Comparison of ENCODE assay signal across 8 cellular contexts in genomic region chr21:44938976-44939531, GRCh38. TPM values are rescaled to one million over a fixed set of nuclear protein-coding genes. Genes with fewer than 3 reads are reported as not detected.
A peak's percentile ranks its signal among the peaks of the same experiment; 100 is the strongest.
DNase-seq lines count a peak whose midpoint lies in the region; ATAC-seq and TF ChIP-seq lines count a peak whose summit lies in the region.

No MANE protein-coding gene starts in this region.

- H3K79me2 ChIP-seq in fibroblast of lung (ENCODE audit: control insufficient read depth, insufficient read depth, low read length): peaks cover 23% of the 10 kb centered on the region
- peaks cover 7% of the 10 kb centered on the region for H3K79me2 ChIP-seq in trophoblast cell (ENCODE audit: control insufficient read depth, insufficient read depth, low read length, poor library complexity)

- peaks cover 0 to 4% (median 0%) of the 10 kb centered on the region in 3 donors for H3K36me3 ChIP-seq in Peyer's patch
- no peaks in the 10 kb centered on the region for H3K36me3 ChIP-seq in fibroblast of lung (ENCODE audit: control insufficient read depth, insufficient read depth, low read length)
- H3K36me3 ChIP-seq in trophoblast cell (ENCODE audit: control insufficient read depth in 1 of 2, insufficient read depth in 2 of 2, low read length in 2 of 2): peaks cover 11 to 13% of the 10 kb centered on the region in 2 experiments

- intact Hi-C loops in Calu3 (cut with micrococcal nuclease; ENCODE audit: unreplicated experiment): loop anchor here (10.0 kb wide), 1 partner anchor 134 kb away; the partner anchor contains the start of gene UBE2G2

- H4K20me1 ChIP-seq in fibroblast of lung (ENCODE audit: control insufficient read depth, extremely low read depth, insufficient read depth, low read length): no peaks in the 10 kb centered on the region

- TF ChIP-seq CTCF in Calu3 (IDR thresholded peaks at IDR 0.05; ENCODE audit: unreplicated experiment) (no peak), Peyer's patch (IDR thresholded peaks at IDR 0.05) (no peak), fibroblast of lung (conservative IDR thresholded peaks at IDR 0.05 in 1 of 2, IDR thresholded peaks at IDR 0.05 in 1 of 2; ENCODE audit: low read depth in 1 of 2, low read length in 2 of 2) (no peak)

- H3K4me1 ChIP-seq in Peyer's patch (peaks cover 0 to 26% (median 4%) of the 10 kb centered on the region in 4 donors), fibroblast of lung (ENCODE audit: control insufficient read depth, extremely low read depth, insufficient read depth, low read length) (peaks cover 2% of the 10 kb centered on the region), trophoblast cell (ENCODE audit: control insufficient read depth in 1 of 2, insufficient read depth in 2 of 2, low read length in 2 of 2) (peaks cover 6% of the 10 kb centered on the region in 2 experiments)

- H2AFZ ChIP-seq in fibroblast of lung (ENCODE audit: low read length) (peak overlapping the region; percentile 94), trophoblast cell (ENCODE audit: insufficient read depth, low read length, poor library complexity) (peak overlapping the region; percentile 66)

- peak overlapping the region; percentile 91 for H4K91ac ChIP-seq in trophoblast cell (ENCODE audit: low read depth, low read length)

- H3K4me2 ChIP-seq in fibroblast of lung (ENCODE audit: extremely low read depth, insufficient read depth, low read length) (peak overlapping the region; percentile 88), trophoblast cell (ENCODE audit: low read length) (peak overlapping the region; percentile 84)

- H3K27me3 ChIP-seq in Peyer's patch (no peaks in the 10 kb centered on the region), fibroblast of lung (ENCODE audit: control insufficient read depth, insufficient read depth, low read length) (peaks cover 1% of the 10 kb centered on the region), trophoblast cell (ENCODE audit: insufficient read depth, low read length) (peaks cover 3% of the 10 kb centered on the region)

- no peak overlapping the region for H3K4ac ChIP-seq in trophoblast cell (ENCODE audit: low read depth, low read length)

- H3K14ac ChIP-seq in trophoblast cell (ENCODE audit: low read length): no peak overlapping the region

- peak overlapping the region; percentile 74 for H3K4me3 Mint-ChIP-seq in Calu3 (ENCODE audit: low read depth, unreplicated experiment)

- H3K9me3 Mint-ChIP-seq in Calu3 (ENCODE audit: low read depth, unreplicated experiment): no peaks in the 10 kb centered on the region

- H3K36me3 Mint-ChIP-seq in Calu3 (ENCODE audit: insufficient read depth, unreplicated experiment): peaks cover 22% of the 10 kb centered on the region

- ATAC-seq in HG03108 (IDR thresholded peaks at IDR 0.05; ENCODE audit: unreplicated experiment) (no peak), HG02970 (IDR thresholded peaks at IDR 0.05; ENCODE audit: low FRiP score, unreplicated experiment) (no peak)

- H3K4me1 Mint-ChIP-seq in Calu3 (ENCODE audit: low read depth, unreplicated experiment): peaks cover 21% of the 10 kb centered on the region

- H3K27ac ChIP-seq in Peyer's patch (peak overlapping the region in 2 of 4 donors; percentile 59 to 82), fibroblast of lung (ENCODE audit: insufficient read depth, low read length) (peak overlapping the region; percentile 53), trophoblast cell (ENCODE audit: low read depth, low read length) (no peak overlapping the region)

- H2BK5ac ChIP-seq in trophoblast cell (ENCODE audit: low read depth, low read length, poor library complexity): no peak overlapping the region

- peak overlapping the region; percentile 20 for H2AK5ac ChIP-seq in trophoblast cell (ENCODE audit: low read length)

- CTCF ChIA-PET in Calu3 (lab: Charles Lee): no interaction called here

- H3K23ac ChIP-seq in trophoblast cell (ENCODE audit: low read length): no peak overlapping the region

- H3K79me1 ChIP-seq in trophoblast cell (ENCODE audit: low read length): peaks cover 5% of the 10 kb centered on the region

- no TSS peak for BruUV-seq in Calu3 (replicated peaks; lab: Mats Ljungman, UMichigan)

- H3K18ac ChIP-seq in trophoblast cell (ENCODE audit: low read length): peak overlapping the region; percentile 69

- H3K9me3 ChIP-seq in Peyer's patch: no peaks in the 10 kb centered on the region
- H3K9me3 ChIP-seq in fibroblast of lung (ENCODE audit: control insufficient read depth, insufficient read depth, low read depth, low read length): no peaks in the 10 kb centered on the region
- H3K9me3 ChIP-seq in trophoblast cell (ENCODE audit: insufficient read depth, low read depth, low read length): no peaks in the 10 kb centered on the region

- no peak overlapping the region for H2BK120ac ChIP-seq in trophoblast cell (ENCODE audit: insufficient read depth, low read length, poor library complexity)

- H3K27me3 Mint-ChIP-seq in Calu3 (ENCODE audit: unreplicated experiment): no peaks in the 10 kb centered on the region

- no peak overlapping the region for H2BK12ac ChIP-seq in trophoblast cell (ENCODE audit: low read length)

- DNase-seq in Calu3: no peak
- DNase-seq in Peyer's patch: peak in 1 of 3 donors; percentile 39
- no peak for DNase-seq in fibroblast of lung (ENCODE audit: low read depth in 2 of 2)
- no peak for DNase-seq in trophoblast cell
- DNase-seq in LoVo (ENCODE audit: low spot score): no peak
- no peak for DNase-seq in CD1c-positive myeloid dendritic cell (ENCODE audit: extremely low spot score)

- H3K9ac ChIP-seq in fibroblast of lung (ENCODE audit: insufficient read depth, low read length) (peak overlapping the region; percentile 71), trophoblast cell (ENCODE audit: low read length) (no peak overlapping the region)

- H4K12ac ChIP-seq in trophoblast cell (ENCODE audit: low read depth, low read length): peak overlapping the region; percentile 89

- no peak overlapping the region for H3K27ac Mint-ChIP-seq in Calu3 (ENCODE audit: unreplicated experiment)

- peak overlapping the region; percentile 96 for H4K8ac ChIP-seq in trophoblast cell (ENCODE audit: low read depth, low read length)

- TF ChIP-seq POLR2A in Peyer's patch (IDR thresholded peaks at IDR 0.05): no peak

- WGBS in trophoblast cell (ENCODE audit: extremely low coverage, insufficient coverage, insufficient read length): no CpG with 5 or more reads among the region's 15 CpGs

- H3K4me3 ChIP-seq in Peyer's patch: peak overlapping the region; percentile 86 to 98 (median 92)
- H3K4me3 ChIP-seq in fibroblast of lung (replicated peaks in 1 of 4; ENCODE audit: control extremely low read depth in 1 of 4, insufficient read depth in 1 of 4, low read depth in 3 of 4, low read length in 4 of 4): peak overlapping the region; percentile 70 to 92 (median 72)
- peak overlapping the region; percentile 98 for H3K4me3 ChIP-seq in trophoblast cell (ENCODE audit: low read depth, low read length)

RNA-seq across cellular contexts. Expression of gene SLX9, which starts 0.8 kb away (rescaled TPM):
- total RNA-seq in Calu3 (2022) (24.6 and 28.6 TPM in 2 replicates), Peyer's patch (10 to 100 TPM in 1 of 4 donors, 1 to 10 TPM in 2, not detected in 1; 7.8 to 10.5 (median 10.0) TPM), fibroblast of lung (14.9 and 16.2 TPM in 2 replicates)
- polyA plus RNA-seq in fibroblast of lung: 9.7 and 12.2 TPM in 2 replicates
- polyA plus RNA-seq in fibroblast of lung (2012): 21.1 and 28.0 TPM in 2 replicates
- polyA minus RNA-seq in fibroblast of lung (ENCODE audit: low replicate concordance): 0.63 and 3.6 TPM in 2 replicates
- 19.1 and 21.1 TPM in 2 replicates for polyA plus RNA-seq in trophoblast cell (2013)

RNA-seq across cellular contexts. Expression of gene ITGB2, which starts 18.4 kb away (rescaled TPM):
- total RNA-seq in Calu3 (2022): 0.42 and 0.47 TPM in 2 replicates
- 10 to 100 TPM in 3 of 4 donors, 1 to 10 TPM in 1; 9.3 to 58.6 (median 16.4) TPM for total RNA-seq in Peyer's patch
- not detected in 2 replicates for total RNA-seq in fibroblast of lung
- polyA plus RNA-seq in fibroblast of lung: 0.05 TPM in 1 of 2 replicates, not detected in the other
- polyA plus RNA-seq in fibroblast of lung (2012): not detected in 2 replicates
- polyA minus RNA-seq in fibroblast of lung (ENCODE audit: low replicate concordance): 0.63 TPM in 1 of 2 replicates, not detected in the other
- polyA plus RNA-seq in trophoblast cell (2013): 0.03 TPM in 2 replicates
